Comparison of ENCODE assay signal across 8 cellular contexts in genomic region chr19:3060852-3061182, GRCh38. TPM values are rescaled to one million over a fixed set of nuclear protein-coding genes. Genes with fewer than 3 reads are reported as not detected.
DNase-seq lines count a peak whose midpoint lies in the region; ATAC-seq and TF ChIP-seq lines count a peak whose summit lies in the region.

No MANE protein-coding gene starts in this region.

- no peak for ATAC-seq in naive thymus-derived CD8-positive, alpha-beta T cell
- ATAC-seq in GM21360 (IDR thresholded peaks at IDR 0.05; ENCODE audit: unreplicated experiment) = no peak
- ATAC-seq in HG03565 (IDR thresholded peaks at IDR 0.05; ENCODE audit: unreplicated experiment) = no peak

- H3K4me2 ChIP-seq in Karpas-422 (ENCODE audit: low read depth, low read length, poor library complexity, severe bottlenecking) = peak overlapping the region; percentile 89

- H3K27ac Mint-ChIP-seq in dendritic cell treated with granulocyte-macrophage colony-stimulating factor and Interleukin-4, amounts not matched to agents 40 ng/mL and 50 ng/mL, for 4 days = peak overlapping the region; percentile 77
- H3K27ac Mint-ChIP-seq in naive thymus-derived CD8-positive, alpha-beta T cell = peak overlapping the region; percentile 63 to 98 (median 95)

- CTCF ChIA-PET in AG04450 (lab: Charles Lee) = interaction anchor here (0.6 to 1.5 kb wide), 4 partner anchors 8 to 110 kb away, joined by 3 to 6 read pairs (median 4); no protein-coding TSS in a partner anchor

- H4K20me1 ChIP-seq in Karpas-422 (ENCODE audit: insufficient read depth, low read depth, low read length) = 0 out of 2 replicates have a peak, but pooled peaks cover 7% of the 10 kb centered on the region

- intact Hi-C loops in dendritic cell treated with granulocyte-macrophage colony-stimulating factor and Interleukin-4, amounts not matched to agents 40 ng/mL and 50 ng/mL, for 4 days (cut with micrococcal nuclease) = no loop called here

- POLR2A ChIA-PET in AG04450 (lab: Yijun Ruan, JAX) = interaction anchor here (1.2 kb wide), 1 partner anchor 110 kb away, joined by 8 read pairs; no protein-coding TSS in a partner anchor
- POLR2A ChIA-PET in naive thymus-derived CD8-positive, alpha-beta T cell (lab: Charles Lee) = interaction anchor here (0.5 to 15.8 kb wide), 25 partner anchors 11 to 927 kb away, joined by 3 to 519 read pairs (median 4); partner anchors contain the start of genes GNA11 and S1PR4

- no peaks in the 10 kb centered on the region for H3K27me3 Mint-ChIP-seq in dendritic cell treated with granulocyte-macrophage colony-stimulating factor and Interleukin-4, amounts not matched to agents 40 ng/mL and 50 ng/mL, for 4 days
- no peaks in the 10 kb centered on the region for H3K27me3 Mint-ChIP-seq in naive thymus-derived CD8-positive, alpha-beta T cell

- H3K9me3 ChIP-seq in AG04450 (ENCODE audit: control insufficient read depth, insufficient read depth, low read length) (no peaks in the 10 kb centered on the region), Karpas-422 (ENCODE audit: low read length) (no peaks in the 10 kb centered on the region)

- H3K9me3 Mint-ChIP-seq in dendritic cell treated with granulocyte-macrophage colony-stimulating factor and Interleukin-4, amounts not matched to agents 40 ng/mL and 50 ng/mL, for 4 days = no peaks in the 10 kb centered on the region
- H3K9me3 Mint-ChIP-seq in naive thymus-derived CD8-positive, alpha-beta T cell = no peaks in the 10 kb centered on the region

- no peak for TF ChIP-seq CTCF in AG04450 (IDR thresholded peaks at IDR 0.05; ENCODE audit: low read depth, low read length)

- H3K4me1 ChIP-seq in Karpas-422 (ENCODE audit: low read length) = peaks cover 21% of the 10 kb centered on the region

- peaks cover 6% of the 10 kb centered on the region; the same call in 1 of the 2 replicates for H3K36me3 ChIP-seq in Karpas-422 (ENCODE audit: insufficient read depth, low read length)

- H3K79me2 ChIP-seq in Karpas-422 (ENCODE audit: low read length) = no peaks in the 10 kb centered on the region; the same call in 1 of the 2 replicates

- no peak overlapping the region for H2AFZ ChIP-seq in Karpas-422 (ENCODE audit: low read length)

- H3K27me3 ChIP-seq in AG04450 (ENCODE audit: control insufficient read depth, insufficient read depth, low read length) (no peaks in the 10 kb centered on the region), Karpas-422 (ENCODE audit: low read length) (no peaks in the 10 kb centered on the region)

- peak overlapping the region; percentile 75 for H3K4me3 ChIP-seq in AG04450 (ENCODE audit: low read depth, low read length)
- peak overlapping the region; percentile 85 for H3K4me3 ChIP-seq in Karpas-422 (ENCODE audit: low read length)

- H3K27ac ChIP-seq in AG04450 (ENCODE audit: low read depth, low read length) (no peak overlapping the region), Karpas-422 (ENCODE audit: low read length) (peak overlapping the region; percentile 70)

- DNase-seq in AG04450 (ENCODE audit: low read depth, low spot score) (no peak), Karpas-422 (no peak), GM19240 (ENCODE audit: insufficient read length, low spot score) (no peak), pons (ENCODE audit: low spot score) (no peak)
- no peak for DNase-seq in naive thymus-derived CD8-positive, alpha-beta T cell

- peak overlapping the region; percentile 87 for H3K9ac ChIP-seq in Karpas-422 (ENCODE audit: low read length)

- H3K9me2 ChIP-seq in Karpas-422 (replicated peaks; ENCODE audit: insufficient read depth, low read length) = no peaks in the 10 kb centered on the region

- H3K4me1 Mint-ChIP-seq in dendritic cell treated with granulocyte-macrophage colony-stimulating factor and Interleukin-4, amounts not matched to agents 40 ng/mL and 50 ng/mL, for 4 days (ENCODE audit: low read depth) = peaks cover 52% of the 10 kb centered on the region
- H3K4me1 Mint-ChIP-seq in naive thymus-derived CD8-positive, alpha-beta T cell = peaks cover 18 to 65% (median 43%) of the 10 kb centered on the region in 4 donors

- H3K4me3 Mint-ChIP-seq in dendritic cell treated with granulocyte-macrophage colony-stimulating factor and Interleukin-4, amounts not matched to agents 40 ng/mL and 50 ng/mL, for 4 days = peak overlapping the region; percentile 70
- peak overlapping the region; percentile 87 to 99 (median 94) for H3K4me3 Mint-ChIP-seq in naive thymus-derived CD8-positive, alpha-beta T cell

- H3K36me3 Mint-ChIP-seq in dendritic cell treated with granulocyte-macrophage colony-stimulating factor and Interleukin-4, amounts not matched to agents 40 ng/mL and 50 ng/mL, for 4 days (ENCODE audit: low read depth) = peaks cover 61% of the 10 kb centered on the region
- H3K36me3 Mint-ChIP-seq in naive thymus-derived CD8-positive, alpha-beta T cell = peaks cover 0 to 49% (median 19%) of the 10 kb centered on the region in 3 donors

RNA-seq across cellular contexts. Expression of gene TLE5, which starts 1.5 kb away (rescaled TPM):
- 317 and 392 TPM in 2 replicates for polyA plus RNA-seq in AG04450 (2011; rRNA removed)
- 348 and 444 TPM in 2 replicates for polyA minus RNA-seq in AG04450 (2011; rRNA and poly(A)+ RNA removed)
- 146 and 233 TPM in 2 replicates for total RNA-seq in Karpas-422 (2014; rRNA removed; shearing (Covaris generic); ENCODE audit: low replicate concordance)
- total RNA-seq in naive thymus-derived CD8-positive, alpha-beta T cell = 100 to 1,000 TPM; 981 to 983 TPM
- polyA plus RNA-seq in naive thymus-derived CD8-positive, alpha-beta T cell = 100 to 1,000 TPM; 451 to 924 (median 555) TPM

RNA-seq across cellular contexts. Expression of gene TLE2, which starts 31.7 kb away (rescaled TPM):
- polyA plus RNA-seq in AG04450 (2011; rRNA removed) = 0.47 and 0.82 TPM in 2 replicates
- polyA minus RNA-seq in AG04450 (2011; rRNA and poly(A)+ RNA removed) = 0.30 and 0.60 TPM in 2 replicates
- total RNA-seq in Karpas-422 (2014; rRNA removed; shearing (Covaris generic); ENCODE audit: low replicate concordance) = not detected in 2 replicates
- 10 to 100 TPM; 19.1 to 21.1 TPM for total RNA-seq in naive thymus-derived CD8-positive, alpha-beta T cell
- polyA plus RNA-seq in naive thymus-derived CD8-positive, alpha-beta T cell = 10 to 100 TPM in 2 of 3 donors, 1 to 10 TPM in 1; 7.0 to 12.4 (median 10.8) TPM

RNA-seq across cellular contexts. Expression of gene GNA11, which starts 33.3 kb away (rescaled TPM):
- 8.9 and 17.2 TPM in 2 replicates for polyA plus RNA-seq in AG04450 (2011; rRNA removed)
- 15.2 and 22.2 TPM in 2 replicates for polyA minus RNA-seq in AG04450 (2011; rRNA and poly(A)+ RNA removed)
- total RNA-seq in Karpas-422 (2014; rRNA removed; shearing (Covaris generic); ENCODE audit: low replicate concordance) = 0.58 and 2.6 TPM in 2 replicates
- 1 to 10 TPM; 5.1 to 5.4 TPM for total RNA-seq in naive thymus-derived CD8-positive, alpha-beta T cell
- polyA plus RNA-seq in naive thymus-derived CD8-positive, alpha-beta T cell = under 1 TPM; 0.43 to 0.60 (median 0.47) TPM

Comparison
In these comparisons a context has a peak if more than half of its experiments do, and no peak if none do; other contexts are left out.
1. RNA of gene TLE2, which starts 31.7 kb away (total RNA-seq): 19.1 to 21.1 TPM in naive thymus-derived CD8-positive, alpha-beta T cell; not detected in Karpas-422; every median in the first group is over 10 times any median in the second.